ENCODE assay signal across 15 cellular contexts in genomic region chr2:201965550-201965949, GRCh38.
DNase-seq lines count a peak whose midpoint lies in the region; ATAC-seq and TF ChIP-seq lines count a peak whose summit lies in the region.
"Had no signal": no experiment of that assay in that cellular context is flagged by ENCODE, and none has a peak within 500 bp of the region (broad histone marks: within the 10 kb centered on the region; RNA-seq: fewer than 3 reads in every experiment).

No MANE protein-coding gene starts in this region.

- CTCF ChIA-PET in MCF 10A (lab: Yijun Ruan, JAX), result no interaction called here

- no peaks in the 10 kb centered on the region for H3K9me3 ChIP-seq in breast epithelium
- no peaks in the 10 kb centered on the region for H3K9me3 ChIP-seq in MM.1S (replicated peaks; ENCODE audit: insufficient read depth, low read length)
- no peaks in the 10 kb centered on the region for H3K9me3 ChIP-seq in upper lobe of right lung
- H3K9me3 ChIP-seq: Peyer's patch had no signal

- H3F3A ChIP-seq in MM.1S (ENCODE audit: insufficient read depth, low read length), result peaks cover 11% of the 10 kb centered on the region

- POLR2A ChIA-PET in MCF 10A (lab: Yijun Ruan, JAX), result no interaction called here

- TF ChIP-seq CTCF in MCF 10A (IDR thresholded peaks at IDR 0.05; ENCODE audit: unreplicated experiment), result no peak
- TF ChIP-seq CTCF in breast epithelium (IDR thresholded peaks at IDR 0.05), result no peak
- TF ChIP-seq CTCF in MM.1S (IDR thresholded peaks at IDR 0.05; ENCODE audit: low read length), result peak; percentile 27; the same call in 1 of the 2 replicates
- peak in 1 of 2 experiments; percentile 21 for TF ChIP-seq CTCF in brain (conservative IDR thresholded peaks at IDR 0.05)
- TF ChIP-seq CTCF in upper lobe of right lung (IDR thresholded peaks at IDR 0.05), result peak; percentile 15

- peak overlapping the region; percentile 56; the same call in 1 of the 2 replicates for H3K4me2 ChIP-seq in MM.1S (ENCODE audit: low read depth, low read length)

- no peaks in the 10 kb centered on the region for H3K36me3 Mint-ChIP-seq in MCF 10A (ENCODE audit: insufficient read depth, unreplicated experiment)
- no peaks in the 10 kb centered on the region for H3K36me3 Mint-ChIP-seq in brain

- H3K4me3 ChIP-seq in breast epithelium, result no peak overlapping the region
- no peak overlapping the region for H3K4me3 ChIP-seq in MM.1S (ENCODE audit: low read length)
- no peak overlapping the region for H3K4me3 ChIP-seq in upper lobe of right lung
- no peak overlapping the region for H3K4me3 ChIP-seq in H7 (ENCODE audit: insufficient read depth, low read depth, low read length)
- H3K4me3 ChIP-seq: Peyer's patch had no signal

- intact Hi-C loops in MCF 10A (cut with micrococcal nuclease), result no loop called here
- intact Hi-C loops in breast epithelium (cut with DNase I; ENCODE audit: low total_unique reads), result no loop called here
- intact Hi-C loops in upper lobe of right lung (cut with DNase I), result no loop called here

- H3K27ac Mint-ChIP-seq in MCF 10A (ENCODE audit: low read depth, unreplicated experiment) (no peak overlapping the region), brain (peak overlapping the region in 3 of 5 experiments; percentile 88 to 94 (median 91))

- H3K9me2 ChIP-seq in MM.1S (replicated peaks; ENCODE audit: insufficient read depth, low read length), result no peaks in the 10 kb centered on the region

- H4K20me1 ChIP-seq in MM.1S (ENCODE audit: insufficient read depth, low read length), result no peaks in the 10 kb centered on the region

- no peaks in the 10 kb centered on the region for H3K4me1 Mint-ChIP-seq in MCF 10A (ENCODE audit: insufficient read depth, unreplicated experiment)
- H3K4me1 Mint-ChIP-seq in brain, result peaks cover 66% of the 10 kb centered on the region

- no peak for TF ChIP-seq POLR2A in breast epithelium (IDR thresholded peaks at IDR 0.05)

- no peak overlapping the region for H3K9ac ChIP-seq in MM.1S (ENCODE audit: low read length)
- H3K9ac ChIP-seq: parathyroid adenoma had no signal

- BruUV-seq in MCF 10A (replicated peaks; lab: Mats Ljungman, UMichigan), result no TSS peak

- ATAC-seq in upper lobe of right lung (no peak), GM19452 (IDR thresholded peaks at IDR 0.05; ENCODE audit: unreplicated experiment) (no peak)
- ATAC-seq: activated CD4-positive, CD25-positive, alpha-beta regulatory T cell treated with anti-CD3 and anti-CD28 coated beads, Interleukin-2, amount 50 U/mL, for 24 hours had no signal

- H2AFZ ChIP-seq in MM.1S (ENCODE audit: low read length), result peak overlapping the region; percentile 69; the same call in 1 of the 2 replicates

- H3K27me3 ChIP-seq in breast epithelium (no peaks in the 10 kb centered on the region), MM.1S (replicated peaks; ENCODE audit: insufficient read depth, low read length) (no peaks in the 10 kb centered on the region), upper lobe of right lung (no peaks in the 10 kb centered on the region), H7 (ENCODE audit: control insufficient read depth, insufficient read depth, low read length) (no peaks in the 10 kb centered on the region)
- H3K27me3 ChIP-seq: Peyer's patch had no signal

- H3K36me3 ChIP-seq in breast epithelium, result no peaks in the 10 kb centered on the region
- no peaks in the 10 kb centered on the region for H3K36me3 ChIP-seq in MM.1S (replicated peaks; ENCODE audit: insufficient read depth, low read length)
- no peaks in the 10 kb centered on the region for H3K36me3 ChIP-seq in upper lobe of right lung
- no peaks in the 10 kb centered on the region; the same call in 1 of the 2 replicates for H3K36me3 ChIP-seq in H7 (replicated peaks; ENCODE audit: control insufficient read depth, insufficient read depth, low read length)
- H3K36me3 ChIP-seq: Peyer's patch had no signal

- H3K79me2 ChIP-seq in MM.1S (ENCODE audit: low read length), result no peaks in the 10 kb centered on the region
- H3K79me2 ChIP-seq: parathyroid adenoma had no signal

- no peaks in the 10 kb centered on the region for H3K9me3 Mint-ChIP-seq in MCF 10A (ENCODE audit: unreplicated experiment)
- peaks cover 0 to 3% (median 1%) of the 10 kb centered on the region in 5 experiments for H3K9me3 Mint-ChIP-seq in brain

- H3K27ac ChIP-seq in breast epithelium, result no peak overlapping the region
- peak overlapping the region; percentile 77; the same call in 1 of the 2 replicates for H3K27ac ChIP-seq in MM.1S (ENCODE audit: low read length)
- H3K27ac ChIP-seq in upper lobe of right lung, result no peak overlapping the region
- H3K27ac ChIP-seq: epithelial cell of prostate, parathyroid adenoma, Peyer's patch had no signal

- H3K4me3 Mint-ChIP-seq in MCF 10A (ENCODE audit: unreplicated experiment), result no peak overlapping the region
- no peak overlapping the region for H3K4me3 Mint-ChIP-seq in brain

- H3K4me1 ChIP-seq in breast epithelium (peaks cover 0 to under 1% of the 10 kb centered on the region in 2 donors), MM.1S (ENCODE audit: low read length) (peaks cover 15% of the 10 kb centered on the region), upper lobe of right lung (no peaks in the 10 kb centered on the region)
- H3K4me1 ChIP-seq: parathyroid adenoma, Peyer's patch had no signal

- DNase-seq in MCF 10A (ENCODE audit: unreplicated experiment), result peak; percentile 18
- DNase-seq in breast epithelium (ENCODE audit: low spot score in 2 of 2), result no peak
- no peak for DNase-seq in MM.1S
- DNase-seq in upper lobe of right lung, result no peak
- DNase-seq in H7, result no peak
- no peak for DNase-seq in dermis blood vessel endothelial cell
- DNase-seq: hippocampal formation, NCI-H1105 treated with DMSO at 0.1 percent for 48 hours, NCI-H2227 treated with DMSO at 0.1 percent for 48 hours, Peyer's patch had no signal

- H3K27me3 Mint-ChIP-seq in MCF 10A (ENCODE audit: insufficient read depth, unreplicated experiment) (peaks cover 19% of the 10 kb centered on the region), brain (peaks cover 2% of the 10 kb centered on the region)

Comparison
In these comparisons a context has a peak if more than half of its experiments do, and no peak if none do; other contexts are left out.
1. CTCF ChIP-seq: peak in MM.1S (single experiment) and upper lobe of right lung (single experiment); none in MCF 10A (single experiment) and breast epithelium (0 of 3).